ENCODE assay signal across 10 cellular contexts in genomic region chr9:136311433-136312375, GRCh38. TPM values are rescaled to one million over a fixed set of nuclear protein-coding genes. Genes with fewer than 3 reads are reported as not detected.
DNase-seq lines count a peak whose midpoint lies in the region; ATAC-seq and TF ChIP-seq lines count a peak whose summit lies in the region.
"Had no signal": no experiment of that assay in that cellular context is flagged by ENCODE, and none has a peak within 500 bp of the region (broad histone marks: within the 10 kb centered on the region; RNA-seq: fewer than 3 reads in every experiment).

No MANE protein-coding gene starts in this region.

- intact Hi-C loops in adrenal gland (cut with DNase I), result loop anchor here in 1 of 2 donors (2.0 kb wide), 1 partner anchor 89 kb away; the partner anchor contains the start of gene SNAPC4

- TF ChIP-seq CTCF in adrenal gland (IDR thresholded peaks at IDR 0.05), result no peak

- POLR2A ChIA-PET in naive thymus-derived CD8-positive, alpha-beta T cell (lab: Charles Lee), result no interaction called here

- H3K4me1 ChIP-seq in adrenal gland (replicated peaks in 1 of 2), result peaks cover 0 to 3% of the 10 kb centered on the region in 2 donors

- DNase-seq in NCI-H2227 (lab: John Stamatoyannopoulos, UW; ENCODE audit: unreplicated experiment), result peak; percentile 38
- DNase-seq in NCI-H2227 treated with DMSO at 0.1 percent for 48 hours (lab: John Stamatoyannopoulos, UW), result no peak
- DNase-seq in NCI-H1694 treated with DMSO at 0.1 percent for 48 hours (lab: John Stamatoyannopoulos, UW), result peak; percentile 45
- no peak for DNase-seq in SK-N-MC (ENCODE audit: low read depth, low spot score)
- no peak for DNase-seq in naive thymus-derived CD8-positive, alpha-beta T cell
- no peak for DNase-seq in adrenal gland
- no peak for DNase-seq in stimulated activated effector memory CD8-positive, alpha-beta T cell treated with anti-CD3 and anti-CD28 coated beads, Interleukin-12 subunit alpha, Interleukin-12 subunit beta, amount 100 ng/mL, for 72 hours (ENCODE audit: low spot score in 2 of 2)

- peaks cover 0 to 14% (median 0%) of the 10 kb centered on the region in 9 donors for H3K9me3 Mint-ChIP-seq in naive thymus-derived CD8-positive, alpha-beta T cell
- peaks cover 12% of the 10 kb centered on the region for H3K9me3 Mint-ChIP-seq in stimulated activated effector memory CD8-positive, alpha-beta T cell treated with anti-CD3 and anti-CD28 coated beads, Interleukin-12 subunit alpha, Interleukin-12 subunit beta, amount 100 ng/mL, for 72 hours

- 50 to 68% (median 52%) methylated on average over 7 to 27 of the region's 27 CpGs for WGBS in adrenal gland, 4 donors

- peak overlapping the region; percentile 30 for H3K4me3 ChIP-seq in SK-N-MC
- no peak overlapping the region for H3K4me3 ChIP-seq in adrenal gland

- H3K36me3 ChIP-seq in SK-N-MC (ENCODE audit: insufficient read depth, low read length) (no peaks in the 10 kb centered on the region), adrenal gland (replicated peaks in 1 of 2) (no peaks in the 10 kb centered on the region)

- H3K4me3 Mint-ChIP-seq in naive thymus-derived CD8-positive, alpha-beta T cell, result peak overlapping the region in 1 of 10 donors; percentile 21
- H3K4me3 Mint-ChIP-seq in stimulated activated effector memory CD8-positive, alpha-beta T cell treated with anti-CD3 and anti-CD28 coated beads, Interleukin-12 subunit alpha, Interleukin-12 subunit beta, amount 100 ng/mL, for 72 hours, result no peak overlapping the region

- H3K27ac ChIP-seq in SK-N-MC, result no peak overlapping the region
- no peak overlapping the region for H3K27ac ChIP-seq in adrenal gland

- peak overlapping the region; percentile 0 for H3K9ac ChIP-seq in SK-N-MC (ENCODE audit: insufficient read length)

- no peaks in the 10 kb centered on the region for H3K27me3 ChIP-seq in adrenal gland

- no peaks in the 10 kb centered on the region for H3K9me3 ChIP-seq in SK-N-MC (ENCODE audit: low read depth, low read length)
- no peaks in the 10 kb centered on the region for H3K9me3 ChIP-seq in adrenal gland (replicated peaks in 1 of 3)

- no peak for TF ChIP-seq POLR2A in adrenal gland (IDR thresholded peaks at IDR 0.05)

- ATAC-seq in naive thymus-derived CD8-positive, alpha-beta T cell, result peak; percentile 43 to 50
- ATAC-seq in HG03095 (IDR thresholded peaks at IDR 0.05; ENCODE audit: unreplicated experiment), result no peak
- no peak for ATAC-seq in stimulated activated effector memory CD8-positive, alpha-beta T cell treated with anti-CD3 and anti-CD28 coated beads, Interleukin-12 subunit alpha, Interleukin-12 subunit beta, amount 100 ng/mL, for 72 hours

- peaks cover 0 to 11% (median 0%) of the 10 kb centered on the region in 3 donors for H3K36me3 Mint-ChIP-seq in naive thymus-derived CD8-positive, alpha-beta T cell
- H3K36me3 Mint-ChIP-seq in stimulated activated effector memory CD8-positive, alpha-beta T cell treated with anti-CD3 and anti-CD28 coated beads, Interleukin-12 subunit alpha, Interleukin-12 subunit beta, amount 100 ng/mL, for 72 hours, result peaks cover 13% of the 10 kb centered on the region

- no peaks in the 10 kb centered on the region for H3K27me3 Mint-ChIP-seq in naive thymus-derived CD8-positive, alpha-beta T cell

- H3K4me1 Mint-ChIP-seq in naive thymus-derived CD8-positive, alpha-beta T cell, result peaks cover 0 to 7% (median 1%) of the 10 kb centered on the region in 4 donors
- H3K4me1 Mint-ChIP-seq in stimulated activated effector memory CD8-positive, alpha-beta T cell treated with anti-CD3 and anti-CD28 coated beads, Interleukin-12 subunit alpha, Interleukin-12 subunit beta, amount 100 ng/mL, for 72 hours, result peaks cover 17% of the 10 kb centered on the region

- H3K27ac Mint-ChIP-seq in naive thymus-derived CD8-positive, alpha-beta T cell, result no peak overlapping the region
- H3K27ac Mint-ChIP-seq in stimulated activated effector memory CD8-positive, alpha-beta T cell treated with anti-CD3 and anti-CD28 coated beads, Interleukin-12 subunit alpha, Interleukin-12 subunit beta, amount 100 ng/mL, for 72 hours, result no peak overlapping the region

RNA-seq across cellular contexts. Expression of gene CCDC187, which starts 7.8 kb away (rescaled TPM):
- not detected for total RNA-seq in naive thymus-derived CD8-positive, alpha-beta T cell
- polyA plus RNA-seq in naive thymus-derived CD8-positive, alpha-beta T cell, result not detected
- total RNA-seq in adrenal gland, result under 1 TPM in 7 of 8 donors, not detected in 1; 0.04 to 0.19 (median 0.09) TPM
- polyA plus RNA-seq in adrenal gland, result under 1 TPM; under 0.01 to 0.08 (median 0.04) TPM
- total RNA-seq: A673, fibroblast of lung had no signal
- polyA plus RNA-seq: fibroblast of lung had no signal

RNA-seq across cellular contexts. Expression of gene GPSM1, which starts 15.6 kb away (rescaled TPM):
- total RNA-seq in naive thymus-derived CD8-positive, alpha-beta T cell, result 10 to 100 TPM; 10.0 to 11.6 TPM
- polyA plus RNA-seq in naive thymus-derived CD8-positive, alpha-beta T cell, result under 1 TPM; 0.50 to 0.98 (median 0.82) TPM
- 10 to 100 TPM in 7 of 8 donors, 1 to 10 TPM in 1; 9.9 to 50.4 (median 17.2) TPM for total RNA-seq in adrenal gland
- polyA plus RNA-seq in adrenal gland, result 10 to 100 TPM in 2 of 3 donors, 1 to 10 TPM in 1; 2.9 to 48.9 (median 31.5) TPM

RNA-seq across cellular contexts. Expression of gene DNLZ, which starts 51.8 kb away (rescaled TPM):
- 10 to 100 TPM; 32.8 to 33.3 TPM for total RNA-seq in naive thymus-derived CD8-positive, alpha-beta T cell
- polyA plus RNA-seq in naive thymus-derived CD8-positive, alpha-beta T cell, result 10 to 100 TPM; 51.6 to 58.1 (median 52.9) TPM
- total RNA-seq in adrenal gland, result 10 to 100 TPM; 12.1 to 28.9 (median 18.3) TPM
- 10 to 100 TPM in 2 of 3 donors, 1 to 10 TPM in 1; 3.1 to 20.5 (median 14.7) TPM for polyA plus RNA-seq in adrenal gland

Comparison
In these comparisons a context has a peak if more than half of its experiments do, and no peak if none do; other contexts are left out.
1. DNase-seq: peak in NCI-H2227 (single experiment) and NCI-H1694 treated with DMSO at 0.1 percent for 48 hours (single experiment); none in NCI-H2227 treated with DMSO at 0.1 percent for 48 hours (single experiment), SK-N-MC (single experiment), naive thymus-derived CD8-positive, alpha-beta T cell (0 of 10), adrenal gland (0 of 7) and stimulated activated effector memory CD8-positive, alpha-beta T cell treated with anti-CD3 and anti-CD28 coated beads, Interleukin-12 subunit alpha, Interleukin-12 subunit beta, amount 100 ng/mL, for 72 hours (0 of 2).
2. ATAC-seq: peak in naive thymus-derived CD8-positive, alpha-beta T cell (2 of 2); none in HG03095 (single experiment) and stimulated activated effector memory CD8-positive, alpha-beta T cell treated with anti-CD3 and anti-CD28 coated beads, Interleukin-12 subunit alpha, Interleukin-12 subunit beta, amount 100 ng/mL, for 72 hours (single experiment).